15 cellular contexts compared by ENCODE assay signal in the genomic region with DNA sequence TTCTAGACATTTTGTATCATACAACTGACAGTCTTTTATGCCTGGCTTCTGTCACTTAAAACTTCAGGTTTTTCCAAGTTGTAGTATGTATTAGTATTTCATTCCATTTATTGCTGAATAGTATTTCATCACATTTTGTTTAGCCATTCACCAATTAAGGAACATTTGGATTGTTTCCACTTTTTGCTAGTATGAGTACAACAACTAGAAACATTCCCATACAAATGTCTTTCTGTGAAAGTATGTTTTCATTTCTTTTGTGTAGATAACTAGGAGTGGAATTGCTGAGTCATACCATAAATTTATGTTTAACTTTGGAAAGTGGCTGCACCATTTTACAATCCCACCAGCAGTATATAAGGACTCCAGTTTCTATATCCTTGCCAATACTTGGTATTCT.
DNase-seq lines count a peak whose midpoint lies in the region; ATAC-seq and TF ChIP-seq lines count a peak whose summit lies in the region.
"Had no signal": no experiment of that assay in that cellular context is flagged by ENCODE, and none has a peak within 500 bp of the region (broad histone marks: within the 10 kb centered on the region; RNA-seq: fewer than 3 reads in every experiment).

No MANE protein-coding gene starts in this region.

- intact Hi-C loops in heart right ventricle (cut with DNase I), result no loop called here

- no peaks in the 10 kb centered on the region for H3K27me3 ChIP-seq in heart right ventricle
- H3K27me3 ChIP-seq: BLaER1, ovary had no signal

- TF ChIP-seq CTCF in 22Rv1 (IDR thresholded peaks at IDR 0.05), result no peak
- TF ChIP-seq CTCF in fibroblast of villous mesenchyme (IDR thresholded peaks at IDR 0.05; ENCODE audit: insufficient read depth, low read depth, low read length), result no peak
- no peak for TF ChIP-seq CTCF in heart right ventricle (IDR thresholded peaks at IDR 0.05)

- DNase-seq in GM04504 (ENCODE audit: low read depth) (peak; percentile 60), amniotic epithelial cell (ENCODE audit: low read depth) (peak; percentile 75), fibroblast of villous mesenchyme (ENCODE audit: low read depth) (peak; percentile 89), cortex of kidney (lab: John Stamatoyannopoulos, UW) (no peak), heart right ventricle (no peak), HT-29 (ENCODE audit: low spot score) (no peak)
- DNase-seq: left ventricle myocardium inferior; NCI-H2227 treated with DMSO at 0.1 percent for 48 hours; ovary; RPMI8226; stimulated activated CD4-positive, alpha-beta T cell treated with anti-CD3 and anti-CD28 coated beads, Interleukin-4, amount 100 ng/mL, for 24 hours had no signal

- peak overlapping the region; percentile 9 for H3K27ac ChIP-seq in 22Rv1
- H3K27ac ChIP-seq in heart right ventricle, result no peak overlapping the region
- H3K27ac ChIP-seq: BLaER1, KMS-11, left ventricle myocardium inferior, ovary had no signal

- H3K4me1 ChIP-seq in heart right ventricle, result peaks cover 0 to 8% (median 0%) of the 10 kb centered on the region in 9 donors

- H3K4me3 ChIP-seq in fibroblast of villous mesenchyme (ENCODE audit: low read depth, low read length) (no peak overlapping the region), heart right ventricle (no peak overlapping the region)
- H3K4me3 ChIP-seq: BLaER1, left ventricle myocardium inferior, ovary had no signal

- H3K9me3 ChIP-seq in heart right ventricle, result no peaks in the 10 kb centered on the region
- H3K9me3 ChIP-seq: BLaER1, left ventricle myocardium inferior, ovary had no signal

- peaks cover 0 to 37% (median 2%) of the 10 kb centered on the region in 9 donors for H3K36me3 ChIP-seq in heart right ventricle
- H3K36me3 ChIP-seq: ovary had no signal

- ATAC-seq in heart right ventricle (no peak), GM18861 (IDR thresholded peaks at IDR 0.05; ENCODE audit: unreplicated experiment) (no peak)

Comparison
In these comparisons a context has a peak if more than half of its experiments do, and no peak if none do; other contexts are left out.
1. DNase-seq: peak in GM04504 (single experiment), amniotic epithelial cell (single experiment) and fibroblast of villous mesenchyme (single experiment); none in cortex of kidney (single experiment), heart right ventricle (0 of 2) and HT-29 (single experiment).